8 cellular contexts compared by ENCODE assay signal in genomic region chr16:85798901-85799496, GRCh38. TPM values are rescaled to one million over a fixed set of nuclear protein-coding genes. Genes with fewer than 3 reads are reported as not detected.
A peak's percentile ranks its signal among the peaks of the same experiment; 100 is the strongest.
DNase-seq lines count a peak whose midpoint lies in the region; ATAC-seq and TF ChIP-seq lines count a peak whose summit lies in the region.

No MANE protein-coding gene starts in this region.

- peak overlapping the region; percentile 38; the same call in 1 of the 2 replicates for H4K91ac ChIP-seq in IMR-90 (ENCODE audit: insufficient read depth, low read depth, low read length)

- CTCF ChIA-PET in IMR-90 (lab: Yijun Ruan, JAX), result no interaction called here

- H3K27ac ChIP-seq in IMR-90 (ENCODE audit: insufficient read depth, low read length) (peak overlapping the region; percentile 66), foreskin keratinocyte (peak overlapping the region; percentile 87), osteoblast (ENCODE audit: low read depth, low read length) (peak overlapping the region; percentile 97)

- H3K79me2 ChIP-seq in osteoblast (ENCODE audit: insufficient read depth, low read length), result peaks cover 93% of the 10 kb centered on the region

- H3K27ac Mint-ChIP-seq in activated T-cell treated with anti-CD3 and anti-CD28 coated beads, Interleukin-2, amount 50 U/mL, for 24 hours, result peak overlapping the region; percentile 91

- WGBS in IMR-90 (ENCODE audit: extremely low coverage in 2 of 2, insufficient read length in 1 of 2), 2 experiments, result 0% methylated on average over 13 of the region's 51 CpGs; no CpG with 5 or more reads in 1 of the 2 experiments

- no peak for TF ChIP-seq POLR2A in IMR-90 (IDR thresholded peaks at IDR 0.05; ENCODE audit: low read depth, low read length)

- H3K4me3 Mint-ChIP-seq in activated T-cell treated with anti-CD3 and anti-CD28 coated beads, Interleukin-2, amount 50 U/mL, for 24 hours, result peak overlapping the region; percentile 89

- H3K9ac ChIP-seq in ES-I3 (ENCODE audit: low read depth, low read length) (peak overlapping the region; percentile 90), IMR-90 (ENCODE audit: low read depth, low read length) (peak overlapping the region; percentile 73)

- H3K14ac ChIP-seq in IMR-90 (replicated peaks; ENCODE audit: low read depth, low read length), result peak overlapping the region; percentile 83

- H2BK120ac ChIP-seq in IMR-90 (ENCODE audit: low read depth, low read length), result no peak overlapping the region

- peak overlapping the region; percentile 94 for H2AK9ac ChIP-seq in IMR-90 (replicated peaks; ENCODE audit: low read depth, low read length, poor library complexity)

- H3K18ac ChIP-seq in IMR-90 (ENCODE audit: low read depth, low read length), result no peak overlapping the region

- peaks cover 72% of the 10 kb centered on the region for H3K4me1 Mint-ChIP-seq in activated T-cell treated with anti-CD3 and anti-CD28 coated beads, Interleukin-2, amount 50 U/mL, for 24 hours (ENCODE audit: low read depth)

- peak overlapping the region; percentile 44 for H2BK5ac ChIP-seq in IMR-90 (ENCODE audit: low read depth, low read length, poor library complexity, severe bottlenecking)

- H3K79me1 ChIP-seq in IMR-90 (ENCODE audit: low read depth in 1 of 2, low read length in 2 of 2), result peaks cover 55 to 75% of the 10 kb centered on the region in 2 experiments

- H4K20me1 ChIP-seq in IMR-90 (ENCODE audit: insufficient read depth, low read length), result peaks cover 73% of the 10 kb centered on the region
- peaks cover 66% of the 10 kb centered on the region for H4K20me1 ChIP-seq in osteoblast (ENCODE audit: insufficient read depth, low read length)

- intact Hi-C loops in IMR-90 (cut with micrococcal nuclease), result loop anchor here (1.0 to 5.0 kb wide), 3 partner anchors 47 to 122 kb away; partner anchors contain the start of gene C16orf74

- H2BK20ac ChIP-seq in IMR-90 (ENCODE audit: low read depth, low read length), result no peak overlapping the region

- H3K4me1 ChIP-seq in ES-I3 (ENCODE audit: insufficient read depth, low read length) (no peaks in the 10 kb centered on the region; the same call in 1 of the 2 replicates), IMR-90 (ENCODE audit: control insufficient read depth, insufficient read depth, low read length) (peaks cover 2% of the 10 kb centered on the region; the same call in 1 of the 2 replicates), foreskin keratinocyte (peaks cover 11% of the 10 kb centered on the region), osteoblast (ENCODE audit: insufficient read depth, low read length) (peaks cover 9% of the 10 kb centered on the region)

- dilution Hi-C loops in IMR-90 (cut with HindIII; ENCODE audit: low sequenced_read_pairs, unreplicated experiment), result no loop called here

- peak overlapping the region; percentile 26 to 84; a peak in 2 of 4 replicates for H4K8ac ChIP-seq in IMR-90 (ENCODE audit: low read depth in 2 of 2, low read length in 2 of 2)

- no peaks in the 10 kb centered on the region for H3K9me3 ChIP-seq in ES-I3 (ENCODE audit: control insufficient read depth, insufficient read depth, low read length)
- H3K9me3 ChIP-seq in IMR-90 (ENCODE audit: control insufficient read depth, insufficient read depth, low read length), result no peaks in the 10 kb centered on the region
- no peaks in the 10 kb centered on the region for H3K9me3 ChIP-seq in osteoblast (ENCODE audit: low read depth, low read length)

- POLR2A ChIA-PET in IMR-90 (lab: Charles Lee; ENCODE audit: unreplicated experiment), result no interaction called here

- H2AK5ac ChIP-seq in IMR-90 (ENCODE audit: low read depth, low read length), result peak overlapping the region; percentile 86

- peaks cover 13% of the 10 kb centered on the region; the same call in 1 of the 2 replicates for H3K9me1 ChIP-seq in IMR-90 (ENCODE audit: insufficient read depth, low read length)

- peak overlapping the region; percentile 100 for H3K4me2 ChIP-seq in IMR-90 (ENCODE audit: low read depth, low read length)
- peak overlapping the region; percentile 99 for H3K4me2 ChIP-seq in osteoblast (ENCODE audit: insufficient read depth, low read length)

- peaks cover 89% of the 10 kb centered on the region for H3K36me3 Mint-ChIP-seq in activated T-cell treated with anti-CD3 and anti-CD28 coated beads, Interleukin-2, amount 50 U/mL, for 24 hours (ENCODE audit: low read depth)

- H4K5ac ChIP-seq in IMR-90 (ENCODE audit: low read depth, low read length), result no peak overlapping the region

- ATAC-seq in GM21528 (IDR thresholded peaks at IDR 0.05; ENCODE audit: low FRiP score, unreplicated experiment) (peak; percentile 25), IMR-90 (ENCODE audit: low read depth) (peak; percentile 48), foreskin keratinocyte (peak; percentile 55)

- H3K23ac ChIP-seq in IMR-90 (ENCODE audit: low read depth, low read length), result peak overlapping the region; percentile 97

- no peak overlapping the region for H2BK15ac ChIP-seq in IMR-90 (ENCODE audit: low read depth, low read length)

- H3K27me3 ChIP-seq in IMR-90 (ENCODE audit: control insufficient read depth, insufficient read depth, low read length) (no peaks in the 10 kb centered on the region), foreskin keratinocyte (no peaks in the 10 kb centered on the region), osteoblast (ENCODE audit: insufficient read depth, low read length) (no peaks in the 10 kb centered on the region)

- in situ Hi-C loops in IMR-90 (cut with MboI; ENCODE audit: low sequenced_read_pairs), result no loop called here

- DNase-seq in IMR-90 (peak; percentile 28), foreskin keratinocyte (peak in 1 of 2 donors; percentile 6), osteoblast (ENCODE audit: insufficient read length, low spot score, missing footprints) (peak; percentile 96), NCI-H1048 (lab: John Stamatoyannopoulos, UW) (no peak), NCI-H1694 (lab: John Stamatoyannopoulos, UW) (no peak)
- DNase-seq in activated T-cell treated with anti-CD3 and anti-CD28 coated beads, Interleukin-2, amount 50 U/mL, for 24 hours, result no peak

- TF ChIP-seq RAD21 in IMR-90 (IDR thresholded peaks at IDR 0.05; ENCODE audit: low read length), result no peak

- H3K4ac ChIP-seq in IMR-90 (ENCODE audit: low read depth, low read length), result peak overlapping the region; percentile 76

- H3K56ac ChIP-seq in IMR-90 (ENCODE audit: extremely low read depth, insufficient read depth, low read length), result peak overlapping the region; percentile 87

- BruUV-seq in IMR-90 (replicated peaks; lab: Mats Ljungman, UMichigan), result TSS peak; percentile 74

- no peaks in the 10 kb centered on the region for H3K9me3 Mint-ChIP-seq in activated T-cell treated with anti-CD3 and anti-CD28 coated beads, Interleukin-2, amount 50 U/mL, for 24 hours

- no peaks in the 10 kb centered on the region for H3K27me3 Mint-ChIP-seq in activated T-cell treated with anti-CD3 and anti-CD28 coated beads, Interleukin-2, amount 50 U/mL, for 24 hours

- H2AFZ ChIP-seq in IMR-90 (replicated peaks; ENCODE audit: low read length, poor library complexity) (peak overlapping the region; percentile 95), osteoblast (ENCODE audit: low read length) (peak overlapping the region; percentile 70)

- H3K36me3 ChIP-seq in ES-I3 (ENCODE audit: insufficient read depth, low read length) (peaks cover 28% of the 10 kb centered on the region), IMR-90 (ENCODE audit: control insufficient read depth, insufficient read depth, low read length) (peaks cover 45% of the 10 kb centered on the region), osteoblast (ENCODE audit: insufficient read depth, low read length) (peaks cover 51% of the 10 kb centered on the region)

- TF ChIP-seq CTCF in IMR-90 (conservative IDR thresholded peaks at IDR 0.05; ENCODE audit: low read depth, low read length) (0 out of 2 replicates have a peak, but pooled peaks have one; percentile 14), foreskin keratinocyte (conservative IDR thresholded peaks at IDR 0.05) (no peak), osteoblast (IDR thresholded peaks at IDR 0.05; ENCODE audit: extremely low read depth, low read depth, low read length) (peak; percentile 5)

- H3K4me3 ChIP-seq in IMR-90 (ENCODE audit: insufficient read depth, low read depth, low read length) (peak overlapping the region; percentile 94), osteoblast (ENCODE audit: insufficient read depth, low read length) (peak overlapping the region; percentile 96)

TF ChIP-seq in IMR-90, 13 proteins besides CTCF, POLR2A, EP300 and RAD21:
- TF ChIP-seq NFE2L2 (IDR thresholded peaks at IDR 0.05; ENCODE audit: low read depth, low read length) (no peak), MAFK (IDR thresholded peaks at IDR 0.05; ENCODE audit: low read depth, low read length) (no peak), RCOR1 (IDR thresholded peaks at IDR 0.05; ENCODE audit: insufficient replicate concordance, low read length) (no peak), BHLHE40 (IDR thresholded peaks at IDR 0.05; ENCODE audit: low read depth, low read length) (no peak)
- TF ChIP-seq, protein P1, sequence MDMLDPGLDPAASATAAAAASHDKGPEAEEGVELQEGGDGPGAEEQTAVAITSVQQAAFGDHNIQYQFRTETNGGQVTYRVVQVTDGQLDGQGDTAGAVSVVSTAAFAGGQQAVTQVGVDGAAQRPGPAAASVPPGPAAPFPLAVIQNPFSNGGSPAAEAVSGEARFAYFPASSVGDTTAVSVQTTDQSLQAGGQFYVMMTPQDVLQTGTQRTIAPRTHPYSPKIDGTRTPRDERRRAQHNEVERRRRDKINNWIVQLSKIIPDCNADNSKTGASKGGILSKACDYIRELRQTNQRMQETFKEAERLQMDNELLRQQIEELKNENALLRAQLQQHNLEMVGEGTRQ (IDR thresholded peaks at IDR 0.05; ENCODE audit: low read depth, low read length), result no peak

RNA-seq across cellular contexts. Expression of gene EMC8, which starts 0.3 kb away (rescaled TPM):
- total RNA-seq in IMR-90 (2012; rRNA removed), result 23.7 and 28.3 TPM in 2 replicates
- polyA plus RNA-seq in IMR-90 (2012; rRNA removed), result 48.9 and 54.7 TPM in 2 replicates
- polyA plus RNA-seq in IMR-90 (2012; cell fraction: cytosol; rRNA removed), result 41.7 and 51.1 TPM in 2 replicates
- 43.3 and 43.9 TPM in 2 replicates for polyA plus RNA-seq in IMR-90 (2012; cell fraction: nucleus; rRNA removed; ENCODE audit: low replicate concordance)
- total RNA-seq in foreskin keratinocyte, result 41.7 and 42.9 TPM in 2 replicates
- polyA plus RNA-seq in foreskin keratinocyte, result 45.3 and 46.4 TPM in 2 replicates
- 28.6 and 30.1 TPM in 2 replicates for total RNA-seq in osteoblast

RNA-seq across cellular contexts. Expression of gene COX4I1, which starts 0.5 kb away (rescaled TPM):
- total RNA-seq in IMR-90 (2012; rRNA removed) (392 and 397 TPM in 2 replicates), foreskin keratinocyte (545 and 564 TPM in 2 replicates), osteoblast (277 and 297 TPM in 2 replicates)
- polyA plus RNA-seq in IMR-90 (2012; rRNA removed) (700 and 845 TPM in 2 replicates), foreskin keratinocyte (864 and 916 TPM in 2 replicates)
- 1,212 and 1,973 TPM in 2 replicates for polyA plus RNA-seq in IMR-90 (2012; cell fraction: cytosol; rRNA removed)
- 339 and 570 TPM in 2 replicates for polyA plus RNA-seq in IMR-90 (2012; cell fraction: nucleus; rRNA removed; ENCODE audit: low replicate concordance)

RNA-seq across cellular contexts. Expression of gene C16orf74, which starts 48.1 kb away (rescaled TPM):
- total RNA-seq in IMR-90 (2012; rRNA removed) (4.5 and 5.0 TPM in 2 replicates), foreskin keratinocyte (91.8 and 94.7 TPM in 2 replicates), osteoblast (0.59 and 0.72 TPM in 2 replicates)
- polyA plus RNA-seq in IMR-90 (2012; rRNA removed) (12.2 and 18.5 TPM in 2 replicates), foreskin keratinocyte (145 and 164 TPM in 2 replicates)
- 21.0 and 28.2 TPM in 2 replicates for polyA plus RNA-seq in IMR-90 (2012; cell fraction: cytosol; rRNA removed)
- polyA plus RNA-seq in IMR-90 (2012; cell fraction: nucleus; rRNA removed; ENCODE audit: low replicate concordance), result 12.0 and 16.7 TPM in 2 replicates

Comparison
In these comparisons a context has a peak if more than half of its experiments do, and no peak if none do; other contexts are left out.
1. DNase-seq: peak in IMR-90 (single experiment) and osteoblast (single experiment); none in activated T-cell treated with anti-CD3 and anti-CD28 coated beads, Interleukin-2, amount 50 U/mL, for 24 hours (single experiment), NCI-H1048 (single experiment) and NCI-H1694 (single experiment).
2. RNA of gene C16orf74, which starts 48.1 kb away (total RNA-seq): 91.8 to 94.7 TPM in foreskin keratinocyte; 4.5 to 5.0 TPM in IMR-90 and 0.59 to 0.72 TPM in osteoblast; every median in the first group is over 10 times any median in the second.
3. Peak in every context shown above with its lines, with median percentiles within 50 percentile points of each other: ATAC-seq and H3K27ac ChIP-seq.